In genomic region chr13:24147570-24147963, GRCh38 we compare ENCODE assay signal across 18 cellular contexts. TPM values are rescaled to one million over a fixed set of nuclear protein-coding genes. Genes with fewer than 3 reads are reported as not detected.
DNase-seq lines count a peak whose midpoint lies in the region; ATAC-seq, FAIRE-seq and TF ChIP-seq lines count a peak whose summit lies in the region.
"Had no signal": no experiment of that assay in that cellular context is flagged by ENCODE, and none has a peak within 500 bp of the region (broad histone marks: within the 10 kb centered on the region; RNA-seq: fewer than 3 reads in every experiment).

No MANE protein-coding gene starts in this region.

- TF ChIP-seq CTCF in PC-3 (conservative IDR thresholded peaks at IDR 0.05; ENCODE audit: low read depth, low read length) (no peak), mucosa of descending colon (IDR thresholded peaks at IDR 0.05) (no peak)
- no peak for TF ChIP-seq CTCF in CD4-positive, alpha-beta T cell (IDR thresholded peaks at IDR 0.05)

- H3F3A ChIP-seq in PC-3 (ENCODE audit: low read length, unreplicated experiment), result no peaks in the 10 kb centered on the region

- peak; percentile 85 for FAIRE-seq in GM18507 (lab: Jason Lieb, UNC)
- FAIRE-seq: TTC549 had no signal

- H3K79me2 ChIP-seq in PC-3 (ENCODE audit: low read length), result no peaks in the 10 kb centered on the region

- no peaks in the 10 kb centered on the region for H3K36me3 ChIP-seq in PC-3 (ENCODE audit: low read depth, low read length)
- no peaks in the 10 kb centered on the region for H3K36me3 ChIP-seq in mucosa of descending colon (ENCODE audit: low read depth)
- H3K36me3 ChIP-seq: esophagus squamous epithelium, neutrophil had no signal

- CTCF ChIA-PET in PC-3 (lab: Charles Lee), result no interaction called here
- CTCF ChIA-PET in CD4-positive, alpha-beta T cell (lab: Charles Lee), result no interaction called here
- CTCF ChIA-PET in activated CD4-positive, alpha-beta T cell treated with anti-CD3 and anti-CD28 coated beads for 36 hours (lab: Charles Lee), result no interaction called here

- no peaks in the 10 kb centered on the region for H3K9me2 ChIP-seq in PC-3 (replicated peaks; ENCODE audit: low read length)

- no peak overlapping the region for H3K27ac Mint-ChIP-seq in CD4-positive, alpha-beta T cell
- no peak overlapping the region for H3K27ac Mint-ChIP-seq in activated CD4-positive, alpha-beta T cell treated with anti-CD3 and anti-CD28 coated beads for 36 hours
- H3K27ac Mint-ChIP-seq: activated CD4-positive, alpha-beta memory T cell treated with anti-CD3 and anti-CD28 coated beads, Interleukin-2, amount 10 ng/mL, durations not matched to agents 7 days and 5 days had no signal

- DNase-seq in GM18507 (ENCODE audit: extremely low spot score, insufficient read length, low read depth), result no peak
- DNase-seq in PC-3, result no peak
- no peak for DNase-seq in mucosa of descending colon
- no peak for DNase-seq in T-helper 9 cell
- DNase-seq in islet precursor cell, result no peak
- no peak for DNase-seq in CD4-positive, alpha-beta T cell
- no peak for DNase-seq in activated CD4-positive, alpha-beta T cell treated with anti-CD3 and anti-CD28 coated beads for 36 hours
- DNase-seq: activated CD4-positive, alpha-beta memory T cell treated with anti-CD3 and anti-CD28 coated beads, Interleukin-2, amount 10 ng/mL, durations not matched to agents 7 days and 5 days; activated effector memory CD4-positive, alpha-beta T cell treated with Interleukin-2 at 50 U/mL for 16 hours; Caco-2; cortex of kidney; esophagus squamous epithelium; NCI-H2081 treated with DMSO at 0.1 percent for 48 hours had no signal

- H3K9ac ChIP-seq in PC-3 (ENCODE audit: low read length), result peak overlapping the region; percentile 75; the same call in 1 of the 2 replicates

- H3K9me3 ChIP-seq in PC-3 (ENCODE audit: low read length) (no peaks in the 10 kb centered on the region), mucosa of descending colon (no peaks in the 10 kb centered on the region)
- H3K9me3 ChIP-seq in CD4-positive, alpha-beta T cell (ENCODE audit: control insufficient read depth, low read length), result no peaks in the 10 kb centered on the region
- H3K9me3 ChIP-seq: Caco-2, esophagus squamous epithelium, neutrophil had no signal

- H3K27me3 ChIP-seq in PC-3 (ENCODE audit: low read length), result no peaks in the 10 kb centered on the region
- H3K27me3 ChIP-seq in CD4-positive, alpha-beta T cell (ENCODE audit: control insufficient read depth, insufficient read depth, low read length), result no peaks in the 10 kb centered on the region
- H3K27me3 ChIP-seq: esophagus squamous epithelium had no signal

- H4K20me1 ChIP-seq in PC-3 (ENCODE audit: low read length), result no peaks in the 10 kb centered on the region

- intact Hi-C loops in PC-3 (cut with micrococcal nuclease), result no loop called here
- intact Hi-C loops in mucosa of descending colon (cut with DNase I, micrococcal nuclease), result no loop called here
- intact Hi-C loops in CD4-positive, alpha-beta T cell (cut with DNase I, micrococcal nuclease), result no loop called here
- intact Hi-C loops in activated CD4-positive, alpha-beta T cell treated with anti-CD3 and anti-CD28 coated beads for 36 hours (cut with DNase I, micrococcal nuclease), result no loop called here

- H3K4me1 ChIP-seq in PC-3 (ENCODE audit: insufficient read depth, low read length) (peaks cover 37% of the 10 kb centered on the region), mucosa of descending colon (ENCODE audit: low read depth) (peaks cover 17% of the 10 kb centered on the region)

- BruUV-seq in PC-3 (replicated peaks; lab: Mats Ljungman, UMichigan), result no TSS peak

- H2AFZ ChIP-seq in PC-3 (ENCODE audit: low read length), result no peak overlapping the region

- POLR2A ChIA-PET in PC-3 (lab: Charles Lee; ENCODE audit: unreplicated experiment), result no interaction called here
- POLR2A ChIA-PET in CD4-positive, alpha-beta T cell (lab: Charles Lee), result no interaction called here
- POLR2A ChIA-PET in activated CD4-positive, alpha-beta T cell treated with anti-CD3 and anti-CD28 coated beads for 36 hours (lab: Charles Lee), result no interaction called here

- H3K4me1 Mint-ChIP-seq in CD4-positive, alpha-beta T cell (ENCODE audit: low read depth), result no peaks in the 10 kb centered on the region
- no peaks in the 10 kb centered on the region for H3K4me1 Mint-ChIP-seq in activated CD4-positive, alpha-beta T cell treated with anti-CD3 and anti-CD28 coated beads for 36 hours

- no peak overlapping the region for H3K4me3 Mint-ChIP-seq in CD4-positive, alpha-beta T cell
- no peak overlapping the region for H3K4me3 Mint-ChIP-seq in activated CD4-positive, alpha-beta T cell treated with anti-CD3 and anti-CD28 coated beads for 36 hours
- H3K4me3 Mint-ChIP-seq: activated CD4-positive, alpha-beta memory T cell treated with anti-CD3 and anti-CD28 coated beads, Interleukin-2, amount 10 ng/mL, durations not matched to agents 7 days and 5 days had no signal

- no peaks in the 10 kb centered on the region for H3K9me3 Mint-ChIP-seq in CD4-positive, alpha-beta T cell
- no peaks in the 10 kb centered on the region for H3K9me3 Mint-ChIP-seq in activated CD4-positive, alpha-beta T cell treated with anti-CD3 and anti-CD28 coated beads for 36 hours (ENCODE audit: low read depth)
- H3K9me3 Mint-ChIP-seq: activated CD4-positive, alpha-beta memory T cell treated with anti-CD3 and anti-CD28 coated beads, Interleukin-2, amount 10 ng/mL, durations not matched to agents 7 days and 5 days had no signal

- no peaks in the 10 kb centered on the region for H3K27me3 Mint-ChIP-seq in CD4-positive, alpha-beta T cell
- H3K27me3 Mint-ChIP-seq in activated CD4-positive, alpha-beta T cell treated with anti-CD3 and anti-CD28 coated beads for 36 hours, result peaks cover 8% of the 10 kb centered on the region

- peak; percentile 77 for ATAC-seq in GM21737 (IDR thresholded peaks at IDR 0.05; ENCODE audit: unreplicated experiment)
- no peak for ATAC-seq in PC-3
- ATAC-seq in mucosa of descending colon, result peak; percentile 78
- no peak for ATAC-seq in CD4-positive, alpha-beta T cell (ENCODE audit: poor library complexity)
- no peak for ATAC-seq in activated CD4-positive, alpha-beta T cell treated with anti-CD3 and anti-CD28 coated beads for 36 hours

- 0 out of 2 replicates have a peak overlapping the region, but pooled peaks have one; percentile 41 for H3K4me2 ChIP-seq in PC-3 (ENCODE audit: low read length)

- peak overlapping the region; percentile 99 for H3K27ac ChIP-seq in PC-3 (ENCODE audit: low read length)
- H3K27ac ChIP-seq in CD4-positive, alpha-beta T cell (ENCODE audit: low read depth, low read length), result no peak overlapping the region
- H3K27ac ChIP-seq: neutrophil had no signal

- H3K36me3 Mint-ChIP-seq in CD4-positive, alpha-beta T cell (ENCODE audit: low read depth), result no peaks in the 10 kb centered on the region
- no peaks in the 10 kb centered on the region for H3K36me3 Mint-ChIP-seq in activated CD4-positive, alpha-beta T cell treated with anti-CD3 and anti-CD28 coated beads for 36 hours (ENCODE audit: low read depth)

- H3K4me3 ChIP-seq in PC-3 (ENCODE audit: low read length) (no peak overlapping the region), mucosa of descending colon (no peak overlapping the region)
- H3K4me3 ChIP-seq: esophagus squamous epithelium, GM23248, lung had no signal

RNA-seq across cellular contexts. Expression of gene SPATA13, which starts 13.0 kb away (rescaled TPM):
- 43.0 and 52.6 TPM in 2 replicates for total RNA-seq in PC-3 (2014; rRNA removed)
- total RNA-seq in mucosa of descending colon, result 10 to 100 TPM; 35.2 to 59.5 (median 35.6) TPM
- 10 to 100 TPM; 87.7 to 94.6 TPM for total RNA-seq in CD4-positive, alpha-beta T cell
- 10 to 100 TPM; 47.6 to 51.5 TPM for total RNA-seq in activated CD4-positive, alpha-beta T cell treated with anti-CD3 and anti-CD28 coated beads for 36 hours

Comparison
In these comparisons a context has a peak if more than half of its experiments do, and no peak if none do; other contexts are left out.
1. ATAC-seq: peak in GM21737 (single experiment) and mucosa of descending colon (single experiment); none in PC-3 (single experiment), CD4-positive, alpha-beta T cell (single experiment) and activated CD4-positive, alpha-beta T cell treated with anti-CD3 and anti-CD28 coated beads for 36 hours (single experiment).